ENCODE assay signal across 12 cellular contexts in genomic region chr6:159594106-159594749, GRCh38.
DNase-seq lines count a peak whose midpoint lies in the region; ATAC-seq and TF ChIP-seq lines count a peak whose summit lies in the region.
"Had no signal": no experiment of that assay in that cellular context is flagged by ENCODE, and none has a peak within 500 bp of the region (broad histone marks: within the 10 kb centered on the region; RNA-seq: fewer than 3 reads in every experiment).

No MANE protein-coding gene starts in this region.

- no peak overlapping the region for H4K91ac ChIP-seq in neuronal stem cell (ENCODE audit: low read depth, low read length, poor library complexity)

- H3K4me2 ChIP-seq in PC-3 (ENCODE audit: low read length) (peak overlapping the region; percentile 85), neuronal stem cell (ENCODE audit: insufficient read depth, low read length, poor library complexity, severe bottlenecking) (no peak overlapping the region)

- no peaks in the 10 kb centered on the region for H3K27me3 Mint-ChIP-seq in chondrocyte (ENCODE audit: low read depth)
- H3K27me3 Mint-ChIP-seq: stimulated activated memory B cell treated with anti-CD40 and anti-IgM and Interleukin-4, amounts not matched to agents 10 μg/mL and 1 μg/mL and 100 μg/mL, for 72 hours had no signal

- CTCF ChIA-PET in PC-3 (lab: Charles Lee) = no interaction called here

- H3K18ac ChIP-seq in neuronal stem cell (ENCODE audit: low read length) = peak overlapping the region; percentile 33

- no peak overlapping the region for H3K4me3 Mint-ChIP-seq in chondrocyte (ENCODE audit: unreplicated experiment)
- H3K4me3 Mint-ChIP-seq: stimulated activated memory B cell treated with anti-CD40 and anti-IgM and Interleukin-4, amounts not matched to agents 10 μg/mL and 1 μg/mL and 100 μg/mL, for 72 hours had no signal

- TF ChIP-seq EP300 in stomach (IDR thresholded peaks at IDR 0.05) = no peak

- intact Hi-C loops in PC-3 (cut with micrococcal nuclease) (no loop called here), stomach (cut with DNase I; ENCODE audit: low total_unique reads) (no loop called here)

- H3K36me3 ChIP-seq in PC-3 (ENCODE audit: low read depth, low read length) (no peaks in the 10 kb centered on the region), neuronal stem cell (replicated peaks in 1 of 2; ENCODE audit: control insufficient read depth in 2 of 2, insufficient read depth in 2 of 2, low read length in 2 of 2) (no peaks in the 10 kb centered on the region), stomach (no peaks in the 10 kb centered on the region)

- H3K14ac ChIP-seq in neuronal stem cell (ENCODE audit: low read length) = peak overlapping the region; percentile 4

- POLR2A ChIA-PET in PC-3 (lab: Charles Lee; ENCODE audit: unreplicated experiment) = interaction anchor here (0.6 kb wide), 1 partner anchor 331 kb away, joined by 3 read pairs; no protein-coding TSS in a partner anchor

- peak overlapping the region; percentile 99 for H3K27ac ChIP-seq in PC-3 (ENCODE audit: low read length)
- no peak overlapping the region for H3K27ac ChIP-seq in neuronal stem cell (replicated peaks; ENCODE audit: low read length)
- H3K27ac ChIP-seq in stomach = no peak overlapping the region
- H3K27ac ChIP-seq: VCaP had no signal

- H3K9ac ChIP-seq in PC-3 (ENCODE audit: low read length) = peak overlapping the region; percentile 79; the same call in 1 of the 2 replicates
- no peak overlapping the region for H3K9ac ChIP-seq in neuronal stem cell (ENCODE audit: low read depth, low read length, poor library complexity)

- no peak for TF ChIP-seq POLR2A in stomach (IDR thresholded peaks at IDR 0.05)

- H4K20me1 ChIP-seq in PC-3 (ENCODE audit: low read length) = no peaks in the 10 kb centered on the region

- no peak overlapping the region for H3K4ac ChIP-seq in neuronal stem cell (ENCODE audit: low read length)

- H2AK5ac ChIP-seq in neuronal stem cell (ENCODE audit: low read depth, low read length) = peak overlapping the region; percentile 35

- H3K4me1 ChIP-seq in PC-3 (ENCODE audit: insufficient read depth, low read length) = peaks cover 23% of the 10 kb centered on the region
- peaks cover 6 to 7% of the 10 kb centered on the region in 2 donors for H3K4me1 ChIP-seq in neuronal stem cell (ENCODE audit: control insufficient read depth in 2 of 2, insufficient read depth in 1 of 2, low read depth in 1 of 2, low read length in 2 of 2)
- H3K4me1 ChIP-seq in stomach = no peaks in the 10 kb centered on the region

- no peaks in the 10 kb centered on the region for H3K9me2 ChIP-seq in PC-3 (replicated peaks; ENCODE audit: low read length)

- no peak overlapping the region for H4K8ac ChIP-seq in neuronal stem cell (ENCODE audit: low read depth, low read length)

- BruUV-seq in PC-3 (replicated peaks; lab: Mats Ljungman, UMichigan) = no TSS peak

- no peak overlapping the region for H2BK120ac ChIP-seq in neuronal stem cell (ENCODE audit: low read depth, low read length)

- H3K4me3 ChIP-seq in PC-3 (ENCODE audit: low read length) (peak overlapping the region; percentile 34; the same call in 1 of the 2 replicates), neuronal stem cell (ENCODE audit: low read length in 2 of 2) (peak overlapping the region in 1 of 2 donors; percentile 15), stomach (no peak overlapping the region)

- no peaks in the 10 kb centered on the region for H3F3A ChIP-seq in PC-3 (ENCODE audit: low read length, unreplicated experiment)

- H3K36me3 Mint-ChIP-seq in chondrocyte (ENCODE audit: low read depth) = no peaks in the 10 kb centered on the region
- H3K36me3 Mint-ChIP-seq: stimulated activated memory B cell treated with anti-CD40 and anti-IgM and Interleukin-4, amounts not matched to agents 10 μg/mL and 1 μg/mL and 100 μg/mL, for 72 hours had no signal

- H2BK15ac ChIP-seq in neuronal stem cell (ENCODE audit: low read length) = no peak overlapping the region

- no peaks in the 10 kb centered on the region for H3K9me3 ChIP-seq in PC-3 (ENCODE audit: low read length)
- no peaks in the 10 kb centered on the region for H3K9me3 ChIP-seq in neuronal stem cell (replicated peaks in 1 of 2; ENCODE audit: control insufficient read depth in 2 of 2, insufficient read depth in 1 of 2, low read depth in 1 of 2, low read length in 2 of 2)
- H3K9me3 ChIP-seq in stomach = no peaks in the 10 kb centered on the region

- H3K79me2 ChIP-seq in PC-3 (ENCODE audit: low read length) = no peaks in the 10 kb centered on the region

- TF ChIP-seq CTCF in PC-3 (conservative IDR thresholded peaks at IDR 0.05; ENCODE audit: low read depth, low read length) = no peak
- TF ChIP-seq CTCF in chondrocyte (IDR thresholded peaks at IDR 0.05) = no peak
- TF ChIP-seq CTCF in stomach (IDR thresholded peaks at IDR 0.05) = no peak

- no peaks in the 10 kb centered on the region for H3K27me3 ChIP-seq in PC-3 (ENCODE audit: low read length)
- peaks cover 0 to under 1% (median 0%) of the 10 kb centered on the region in 3 experiments for H3K27me3 ChIP-seq in neuronal stem cell (ENCODE audit: control insufficient read depth in 3 of 3, insufficient read depth in 3 of 3, low read depth in 1 of 3, low read length in 3 of 3)
- H3K27me3 ChIP-seq in stomach = no peaks in the 10 kb centered on the region

- H2AFZ ChIP-seq in PC-3 (ENCODE audit: low read length) (peak overlapping the region; percentile 54; the same call in 1 of the 2 replicates), neuronal stem cell (ENCODE audit: low read length) (peak overlapping the region; percentile 97)

- peak; percentile 60 for DNase-seq in EL
- peak; percentile 24 for DNase-seq in PC-3
- DNase-seq in chondrocyte (ENCODE audit: low spot score) = no peak
- DNase-seq in neuronal stem cell (ENCODE audit: low spot score) = no peak
- no peak for DNase-seq in activated gamma-delta T cell treated with Interleukin-2 at 50 U/mL for 16 hours
- DNase-seq in DMS79 treated with DMSO at 0.1 percent for 48 hours (lab: John Stamatoyannopoulos, UW) = no peak
- DNase-seq in stomach = no peak
- DNase-seq: NCI-H1417 had no signal

- ATAC-seq in PC-3 (0 out of 2 replicates have a peak, but pooled peaks have one; percentile 4), GM19463 (IDR thresholded peaks at IDR 0.05; ENCODE audit: unreplicated experiment) (no peak)
- ATAC-seq: stimulated activated memory B cell treated with anti-CD40 and anti-IgM and Interleukin-4, amounts not matched to agents 10 μg/mL and 1 μg/mL and 100 μg/mL, for 72 hours had no signal

- no peak overlapping the region for H2BK5ac ChIP-seq in neuronal stem cell (ENCODE audit: low read length)

- peak overlapping the region; percentile 93 for H3K27ac Mint-ChIP-seq in chondrocyte (ENCODE audit: unreplicated experiment)
- H3K27ac Mint-ChIP-seq: stimulated activated memory B cell treated with anti-CD40 and anti-IgM and Interleukin-4, amounts not matched to agents 10 μg/mL and 1 μg/mL and 100 μg/mL, for 72 hours had no signal

- no peak overlapping the region for H3K23ac ChIP-seq in neuronal stem cell (ENCODE audit: low read depth, low read length, poor library complexity)

- no peaks in the 10 kb centered on the region for H3K79me1 ChIP-seq in neuronal stem cell (ENCODE audit: low read depth, low read length)

- no peak overlapping the region for H2BK12ac ChIP-seq in neuronal stem cell (ENCODE audit: low read length)

- H3K4me1 Mint-ChIP-seq in chondrocyte (ENCODE audit: low read depth) = peaks cover 22% of the 10 kb centered on the region
- H3K4me1 Mint-ChIP-seq: stimulated activated memory B cell treated with anti-CD40 and anti-IgM and Interleukin-4, amounts not matched to agents 10 μg/mL and 1 μg/mL and 100 μg/mL, for 72 hours had no signal

- WGBS in neuronal stem cell (ENCODE audit: extremely low coverage in 2 of 2, insufficient read length in 2 of 2, insufficient replicate concordance in 1 of 2), 2 donors = no CpG with 5 or more reads among the region's 7 CpGs
- WGBS in stomach, 5 donors = 78 to 87% (median 84%) methylated on average over 7 of the region's 7 CpGs

- H3K9me3 Mint-ChIP-seq in chondrocyte (ENCODE audit: low read depth) = no peaks in the 10 kb centered on the region
- H3K9me3 Mint-ChIP-seq: activated T-helper 2 cell treated with anti-CD3 and anti-CD28 coated beads, Interferon-gamma antibody, Interleukin-2, Interleukin-4, amounts not matched to agents 10 μg/mL and 5 μg/mL and 100 μg/mL, durations not matched to agents 14 hours and 24 hours and 36 hours; stimulated activated memory B cell treated with anti-CD40 and anti-IgM and Interleukin-4, amounts not matched to agents 10 μg/mL and 1 μg/mL and 100 μg/mL, for 72 hours had no signal

Comparison
In these comparisons a context has a peak if more than half of its experiments do, and no peak if none do; other contexts are left out.
1. DNase-seq: peak in EL (single experiment) and PC-3 (single experiment); none in chondrocyte (single experiment), neuronal stem cell (single experiment), activated gamma-delta T cell treated with Interleukin-2 at 50 U/mL for 16 hours (single experiment), DMS79 treated with DMSO at 0.1 percent for 48 hours (single experiment) and stomach (single experiment).